ENCODE assay signal across 15 cellular contexts in genomic region chr7:44030029-44030428, GRCh38. TPM values are rescaled to one million over a fixed set of nuclear protein-coding genes. Genes with fewer than 3 reads are reported as not detected.
A peak's percentile ranks its signal among the peaks of the same experiment; 100 is the strongest.
DNase-seq lines count a peak whose midpoint lies in the region; ATAC-seq, FAIRE-seq and TF ChIP-seq lines count a peak whose summit lies in the region.
"Not testable (repeated sequence)": the region's sequence is repeated elsewhere in the genome, so short reads cannot be mapped to it uniquely, and the experiment has no call there.
"Had no signal": no experiment of that assay in that cellular context is flagged by ENCODE, and none has a peak within 500 bp of the region (broad histone marks: within the 10 kb centered on the region; RNA-seq: fewer than 3 reads in every experiment).

No MANE protein-coding gene starts in this region.

- H3K9ac ChIP-seq in K562 (ENCODE audit: insufficient read depth in 1 of 2, low read depth in 2 of 2, low read length in 2 of 2) = not testable (repeated sequence)

- H4K20me1 ChIP-seq in K562 (replicated peaks; ENCODE audit: control insufficient read depth, insufficient read depth, low read length) = not testable (repeated sequence)

- intact Hi-C loops in K562 (cut with micrococcal nuclease); left colon (cut with DNase I, micrococcal nuclease): not testable (repeated sequence)

- H3K27ac ChIP-seq in A549; HEK293 (ENCODE audit: extremely low read depth, low read depth, low read length); RWPE2 (ENCODE audit: poor library complexity, severe bottlenecking); K562 (ENCODE audit: extremely low read depth, low read depth, low read length): not testable (repeated sequence)
- peak overlapping the region; percentile 67 for H3K27ac ChIP-seq in neutrophil

- not testable (repeated sequence) for TF ChIP-seq CTCF in A549 (IDR thresholded peaks at IDR 0.05); HEK293 (tag by site-specific recombination; IDR thresholded peaks at IDR 0.05); RWPE2 (IDR thresholded peaks at IDR 0.05; ENCODE audit: poor library complexity, severe bottlenecking); K562 (IDR thresholded peaks at IDR 0.05 in 2 of 3, conservative IDR thresholded peaks at IDR 0.05 in 1 of 3; ENCODE audit: insufficient read depth in 2 of 3, low read depth in 1 of 3, low read length in 3 of 3); neutrophil (IDR thresholded peaks at IDR 0.05)

- peak; percentile 11 to 35; a peak in 4 of 6 replicates for ATAC-seq in A549
- peak; percentile 60 for ATAC-seq in RWPE2 (ENCODE audit: low read depth)
- ATAC-seq in K562 = peak; percentile 90
- peak; percentile 40 for ATAC-seq in left colon
- peak; percentile 14 for ATAC-seq in stimulated activated effector memory CD8-positive, alpha-beta T cell treated with anti-CD3 and anti-CD28 coated beads, Interleukin-12 subunit alpha, Interleukin-12 subunit beta, amount 100 ng/mL, for 72 hours

- not testable (repeated sequence) for TF ChIP-seq EP300 in A549 (IDR thresholded peaks at IDR 0.05); K562 (IDR thresholded peaks at IDR 0.05; ENCODE audit: low read length)

- H3K4me1 ChIP-seq in A549; HEK293 (ENCODE audit: control insufficient read depth, insufficient read depth, low read length); RWPE2 (ENCODE audit: insufficient read depth, poor library complexity, severe bottlenecking); neutrophil (ENCODE audit: control insufficient read depth in 1 of 2, insufficient read depth in 1 of 2, low read depth in 1 of 2, low read length in 1 of 2): not testable (repeated sequence)
- H3K4me1 ChIP-seq in K562 (replicated peaks in 1 of 2; ENCODE audit: control insufficient read depth in 2 of 2, insufficient read depth in 2 of 2, low read length in 2 of 2) = peaks cover 0 to 18% of the 10 kb centered on the region in 2 experiments; a peak in 3 of 5 replicates

- BruUV-seq in K562 (replicated peaks; lab: Mats Ljungman, UMichigan) = not testable (repeated sequence)

- TF ChIP-seq POLR2A in A549 (IDR thresholded peaks at IDR 0.05; ENCODE audit: low read length); K562 (conservative IDR thresholded peaks at IDR 0.05): not testable (repeated sequence)

- H2AFZ ChIP-seq in K562 (ENCODE audit: low read depth, low read length) = not testable (repeated sequence)

- H3K9me3 Mint-ChIP-seq in stimulated activated effector memory CD8-positive, alpha-beta T cell treated with anti-CD3 and anti-CD28 coated beads, Interleukin-12 subunit alpha, Interleukin-12 subunit beta, amount 100 ng/mL, for 72 hours = not testable (repeated sequence)

- CTCF ChIA-PET in A549 (lab: Yijun Ruan, JAX); HEK293 (lab: Yijun Ruan, JAX); K562 (lab: Yijun Ruan, JAX; ENCODE audit: low intra/inter-chr PET ratio): not testable (repeated sequence)

- not testable (repeated sequence) for H3K4me1 Mint-ChIP-seq in stimulated activated effector memory CD8-positive, alpha-beta T cell treated with anti-CD3 and anti-CD28 coated beads, Interleukin-12 subunit alpha, Interleukin-12 subunit beta, amount 100 ng/mL, for 72 hours

- not testable (repeated sequence) for H3K4me2 ChIP-seq in A549; K562 (ENCODE audit: insufficient read depth, low read length)

- 80% methylated on average over 1 of the region's 5 CpGs for WGBS in A549 (ENCODE audit: missing lambda C conversion rate)
- WGBS in K562 (ENCODE audit: insufficient coverage, low coverage, missing lambda C conversion rate) = 0% methylated on average over 2 of the region's 5 CpGs

- H3K79me2 ChIP-seq in K562 (ENCODE audit: control insufficient read depth, insufficient read depth, low read length) = not testable (repeated sequence)

- not testable (repeated sequence) for H3K36me3 ChIP-seq in HEK293 (ENCODE audit: control insufficient read depth in 2 of 2, insufficient read depth in 1 of 2, low read length in 2 of 2); RWPE2 (ENCODE audit: low read depth); K562 (ENCODE audit: control insufficient read depth, insufficient read depth, low read length); neutrophil

- H3K36me3 Mint-ChIP-seq in stimulated activated effector memory CD8-positive, alpha-beta T cell treated with anti-CD3 and anti-CD28 coated beads, Interleukin-12 subunit alpha, Interleukin-12 subunit beta, amount 100 ng/mL, for 72 hours = not testable (repeated sequence)

- POLR2A ChIA-PET in A549 (lab: Yijun Ruan, JAX); HEK293 (lab: Yijun Ruan, JAX); K562 (lab: Yijun Ruan, JAX): not testable (repeated sequence)

- not testable (repeated sequence) for H3K27ac Mint-ChIP-seq in stimulated activated effector memory CD8-positive, alpha-beta T cell treated with anti-CD3 and anti-CD28 coated beads, Interleukin-12 subunit alpha, Interleukin-12 subunit beta, amount 100 ng/mL, for 72 hours

- DNase-seq in A549 (ENCODE audit: low read depth in 1 of 2, low spot score in 1 of 2); RWPE2 (ENCODE audit: low spot score); K562 (ENCODE audit: extremely low read depth in 1 of 4, low spot score in 3 of 4); left colon; stimulated activated effector memory CD8-positive, alpha-beta T cell treated with anti-CD3 and anti-CD28 coated beads, Interleukin-12 subunit alpha, Interleukin-12 subunit beta, amount 100 ng/mL, for 72 hours (ENCODE audit: low spot score in 2 of 2): not testable (repeated sequence)

- not testable (repeated sequence) for H3K9me3 ChIP-seq in A549; HEK293 (ENCODE audit: control insufficient read depth, insufficient read depth, low read depth, low read length); RWPE2 (ENCODE audit: severe bottlenecking); K562 (replicated peaks; ENCODE audit: control insufficient read depth, insufficient read depth, low read depth, low read length); neutrophil

- FAIRE-seq in A549 (lab: Jason Lieb, UNC); K562 (lab: Jason Lieb, UNC): not testable (repeated sequence)

- not testable (repeated sequence) for H3K27me3 ChIP-seq in RWPE2 (ENCODE audit: insufficient read depth, poor library complexity, severe bottlenecking); K562 (ENCODE audit: control insufficient read depth in 2 of 2, insufficient read depth in 2 of 2, low read length in 2 of 2); neutrophil

- TF ChIP-seq RAD21 in A549 (conservative IDR thresholded peaks at IDR 0.05 in 1 of 2, IDR thresholded peaks at IDR 0.05 in 1 of 2); K562 (CRISPR knock-in tag; conservative IDR thresholded peaks at IDR 0.05 in 1 of 2, IDR thresholded peaks at IDR 0.05 in 1 of 2): not testable (repeated sequence)

- H3K9me1 ChIP-seq in K562 (ENCODE audit: control insufficient read depth, insufficient read depth, low read length) = not testable (repeated sequence)

- H3K4me3 ChIP-seq in A549; HEK293 (ENCODE audit: low read depth, low read length); RWPE2 (ENCODE audit: severe bottlenecking); K562; neutrophil (ENCODE audit: low read depth in 1 of 2, low read length in 1 of 2): not testable (repeated sequence)

- in situ Hi-C loops in K562 (cut with MboI) = not testable (repeated sequence)

- not testable (repeated sequence) for H3K4me3 Mint-ChIP-seq in stimulated activated effector memory CD8-positive, alpha-beta T cell treated with anti-CD3 and anti-CD28 coated beads, Interleukin-12 subunit alpha, Interleukin-12 subunit beta, amount 100 ng/mL, for 72 hours

RNA-seq across cellular contexts. Expression of gene DBNL, which starts 14.5 kb away (rescaled TPM):
- 41.8 and 41.9 TPM in 2 replicates for polyA plus RNA-seq in A549 (2011; rRNA removed)
- polyA plus RNA-seq in A549 (2012; cell fraction: cytosol; rRNA removed) = 80.7 and 99.5 TPM in 2 replicates
- 97.5 and 115 TPM in 2 replicates for polyA plus RNA-seq in A549 (2012; cell fraction: nucleus; rRNA removed)
- polyA plus RNA-seq in A549 (2017; fragmentation: RNase III; extraction: RNeasy Plus Mini Kit Qiagen cat#74134 plus additional on column Dnase treatment) = 85.0 to 95.9 TPM (median 95.0 TPM) in 3 replicates
- polyA minus RNA-seq in A549 (2011; rRNA and poly(A)+ RNA removed) = 52.4 and 62.9 TPM in 2 replicates
- total RNA-seq in K562 (2011; cell fraction: chromatin; rRNA removed; ENCODE audit: low replicate concordance) = 42.0 and 115 TPM in 2 replicates
- 55.1 and 55.4 TPM in 2 replicates for total RNA-seq in K562 (2011; cell fraction: nucleolus; rRNA removed)
- 42.4 and 48.7 TPM in 2 replicates for total RNA-seq in K562 (2011; cell fraction: nucleoplasm; rRNA removed)
- total RNA-seq in K562 (2014; rRNA removed) = 61.5 and 65.1 TPM in 2 replicates
- total RNA-seq in K562 (2014; rRNA removed; fragmentation: Illumina TruSeq; extraction: Trizol) = 17.5 and 21.2 TPM in 2 replicates
- 36.9 and 38.9 TPM in 2 replicates for total RNA-seq in K562 (2015; rRNA removed; fragmentation: Illumina TruSeq; extraction: Trizol)
- 51.5 and 57.7 TPM in 2 replicates for total RNA-seq in K562 (2021)
- 32.4 and 35.0 TPM in 2 replicates for polyA plus RNA-seq in K562 (2011; rRNA removed)
- 41.3 and 70.1 TPM in 2 replicates for polyA plus RNA-seq in K562 (2011; cell fraction: cytosol; rRNA removed)
- polyA plus RNA-seq in K562 (2011; cell fraction: nucleus; rRNA removed) = 44.0 and 49.7 TPM in 2 replicates
- 47.8 and 50.1 TPM in 2 replicates for polyA plus RNA-seq in K562 (2012)
- 52.1 and 58.2 TPM in 2 replicates for polyA plus RNA-seq in K562 (2014; fragmentation: Illumina TruSeq; extraction: Trizol)
- 1 to 10 TPM; 1.9 to 3.7 TPM for polyA plus RNA-seq in K562 (2014; fragmentation: Nextera tagmentation; extraction: Ambion mirVana)
- polyA plus RNA-seq in K562 (2014; rRNA removed) = 47.6 and 53.0 TPM in 2 replicates
- polyA minus RNA-seq in K562 (2011; rRNA and poly(A)+ RNA removed) = 19.1 and 33.6 TPM in 2 replicates
- polyA minus RNA-seq in K562 (2011; cell fraction: cytosol; rRNA and poly(A)+ RNA removed) = 20.9 and 23.1 TPM in 2 replicates
- 20.3 and 26.3 TPM in 2 replicates for polyA minus RNA-seq in K562 (2011; cell fraction: nucleus; rRNA and poly(A)+ RNA removed)
- 10 to 100 TPM; 87.0 to 90.5 TPM for total RNA-seq in left colon

RNA-seq across cellular contexts. Expression of gene SPDYE1, which starts 32.3 kb away (rescaled TPM):
- not detected in 2 replicates for polyA plus RNA-seq in A549 (2011; rRNA removed)
- polyA plus RNA-seq in A549 (2012; cell fraction: cytosol; rRNA removed) = not detected in 2 replicates
- not detected in 2 replicates for polyA plus RNA-seq in A549 (2012; cell fraction: nucleus; rRNA removed)
- polyA plus RNA-seq in A549 (2017; fragmentation: RNase III; extraction: RNeasy Plus Mini Kit Qiagen cat#74134 plus additional on column Dnase treatment) = not detected in 3 replicates
- polyA minus RNA-seq in A549 (2011; rRNA and poly(A)+ RNA removed) = not detected in 2 replicates
- total RNA-seq in K562 (2011; cell fraction: chromatin; rRNA removed; ENCODE audit: low replicate concordance) = 0.65 TPM in 1 of 2 replicates, not detected in the other
- not detected in 2 replicates for total RNA-seq in K562 (2011; cell fraction: nucleolus; rRNA removed)
- total RNA-seq in K562 (2011; cell fraction: nucleoplasm; rRNA removed) = not detected in 2 replicates
- not detected in 2 replicates for total RNA-seq in K562 (2014; rRNA removed)
- total RNA-seq in K562 (2014; rRNA removed; fragmentation: Illumina TruSeq; extraction: Trizol) = not detected in 2 replicates
- not detected in 2 replicates for total RNA-seq in K562 (2015; rRNA removed; fragmentation: Illumina TruSeq; extraction: Trizol)
- not detected in 2 replicates for total RNA-seq in K562 (2021)
- polyA plus RNA-seq in K562 (2011; rRNA removed) = not detected in 2 replicates
- not detected in 2 replicates for polyA plus RNA-seq in K562 (2011; cell fraction: cytosol; rRNA removed)
- not detected in 2 replicates for polyA plus RNA-seq in K562 (2011; cell fraction: nucleus; rRNA removed)
- 0.13 and 0.18 TPM in 2 replicates for polyA plus RNA-seq in K562 (2012)
- polyA plus RNA-seq in K562 (2014; fragmentation: Illumina TruSeq; extraction: Trizol) = not detected in 2 replicates
- under 1 TPM; 0.04 to 0.10 TPM for polyA plus RNA-seq in K562 (2014; fragmentation: Nextera tagmentation; extraction: Ambion mirVana)
- polyA plus RNA-seq in K562 (2014; rRNA removed) = not detected in 2 replicates
- not detected in 2 replicates for polyA minus RNA-seq in K562 (2011; rRNA and poly(A)+ RNA removed)
- polyA minus RNA-seq in K562 (2011; cell fraction: cytosol; rRNA and poly(A)+ RNA removed) = not detected in 2 replicates
- not detected in 2 replicates for polyA minus RNA-seq in K562 (2011; cell fraction: nucleus; rRNA and poly(A)+ RNA removed)
- total RNA-seq in left colon = not detected
- total RNA-seq: CD4-positive, alpha-beta T cell; CD8-positive, alpha-beta memory T cell; Daoy; G401; GM23338; H4; H9 had no signal
- polyA plus RNA-seq: CD14-positive monocyte had no signal

RNA-seq across cellular contexts. Expression of gene PGAM2, which starts 35.3 kb away (rescaled TPM):
- polyA plus RNA-seq in A549 (2011; rRNA removed) (not detected in 2 replicates), A549 (2017; fragmentation: RNase III; extraction: RNeasy Plus Mini Kit Qiagen cat#74134 plus additional on column Dnase treatment) (not detected in 3 replicates), K562 (2011; rRNA removed) (not detected in 2 replicates), K562 (2014; fragmentation: Illumina TruSeq; extraction: Trizol) (not detected in 2 replicates), K562 (2014; fragmentation: Nextera tagmentation; extraction: Ambion mirVana) (not detected), K562 (2014; rRNA removed) (not detected in 2 replicates)
- not detected in 2 replicates for polyA plus RNA-seq in A549 (2012; cell fraction: cytosol; rRNA removed)
- polyA plus RNA-seq in A549 (2012; cell fraction: nucleus; rRNA removed) = 0.29 and 0.37 TPM in 2 replicates
- not detected in 2 replicates for polyA minus RNA-seq in A549 (2011; rRNA and poly(A)+ RNA removed)
- not detected in 2 replicates for total RNA-seq in K562 (2011; cell fraction: chromatin; rRNA removed; ENCODE audit: low replicate concordance)
- total RNA-seq in K562 (2011; cell fraction: nucleolus; rRNA removed) = 0.50 and 0.53 TPM in 2 replicates
- total RNA-seq in K562 (2011; cell fraction: nucleoplasm; rRNA removed) = not detected in 2 replicates
- total RNA-seq in K562 (2014; rRNA removed) (not detected in 2 replicates), K562 (2014; rRNA removed; fragmentation: Illumina TruSeq; extraction: Trizol) (not detected in 2 replicates), K562 (2015; rRNA removed; fragmentation: Illumina TruSeq; extraction: Trizol) (not detected in 2 replicates), K562 (2021) (not detected in 2 replicates), left colon (under 1 TPM; 0.58 to 0.64 TPM)
- polyA plus RNA-seq in K562 (2011; cell fraction: cytosol; rRNA removed) = 0.12 TPM in 1 of 2 replicates, not detected in the other
- 0.14 TPM in 1 of 2 replicates, not detected in the other for polyA plus RNA-seq in K562 (2011; cell fraction: nucleus; rRNA removed)
- not detected in 2 replicates for polyA plus RNA-seq in K562 (2012)
- not detected in 2 replicates for polyA minus RNA-seq in K562 (2011; rRNA and poly(A)+ RNA removed)
- polyA minus RNA-seq in K562 (2011; cell fraction: cytosol; rRNA and poly(A)+ RNA removed) = not detected in 2 replicates
- polyA minus RNA-seq in K562 (2011; cell fraction: nucleus; rRNA and poly(A)+ RNA removed) = not detected in 2 replicates
- total RNA-seq: Daoy, H4 had no signal
- polyA plus RNA-seq: CD14-positive monocyte; CD8-positive, alpha-beta memory T cell had no signal

RNA-seq across cellular contexts. Expression of gene POLM, which starts 52.3 kb away (rescaled TPM):
- polyA plus RNA-seq in A549 (2011; rRNA removed) (4.6 and 6.4 TPM in 2 replicates), A549 (2017; fragmentation: RNase III; extraction: RNeasy Plus Mini Kit Qiagen cat#74134 plus additional on column Dnase treatment) (5.5 to 7.3 TPM (median 6.6 TPM) in 3 replicates), K562 (2011; rRNA removed) (4.1 and 5.7 TPM in 2 replicates), K562 (2014; fragmentation: Illumina TruSeq; extraction: Trizol) (3.6 and 4.1 TPM in 2 replicates), K562 (2014; fragmentation: Nextera tagmentation; extraction: Ambion mirVana) (under 1 TPM; 0.51 to 0.70 TPM), K562 (2014; rRNA removed) (5.2 and 5.9 TPM in 2 replicates)
- polyA plus RNA-seq in A549 (2012; cell fraction: cytosol; rRNA removed) = 5.3 and 6.1 TPM in 2 replicates
- 25.0 and 32.7 TPM in 2 replicates for polyA plus RNA-seq in A549 (2012; cell fraction: nucleus; rRNA removed)
- polyA minus RNA-seq in A549 (2011; rRNA and poly(A)+ RNA removed) = 8.1 and 13.8 TPM in 2 replicates
- 15.0 and 46.8 TPM in 2 replicates for total RNA-seq in K562 (2011; cell fraction: chromatin; rRNA removed; ENCODE audit: low replicate concordance)
- 28.4 and 32.0 TPM in 2 replicates for total RNA-seq in K562 (2011; cell fraction: nucleolus; rRNA removed)
- 22.1 and 23.5 TPM in 2 replicates for total RNA-seq in K562 (2011; cell fraction: nucleoplasm; rRNA removed)
- total RNA-seq in K562 (2014; rRNA removed) (4.1 and 6.5 TPM in 2 replicates), K562 (2014; rRNA removed; fragmentation: Illumina TruSeq; extraction: Trizol) (1.3 and 1.9 TPM in 2 replicates), K562 (2015; rRNA removed; fragmentation: Illumina TruSeq; extraction: Trizol) (4.2 and 4.8 TPM in 2 replicates), K562 (2021) (8.6 and 9.9 TPM in 2 replicates), left colon (10 to 100 TPM; 20.7 to 22.8 TPM)
- polyA plus RNA-seq in K562 (2011; cell fraction: cytosol; rRNA removed) = 4.9 and 8.0 TPM in 2 replicates
- 22.0 and 33.1 TPM in 2 replicates for polyA plus RNA-seq in K562 (2011; cell fraction: nucleus; rRNA removed)
- polyA plus RNA-seq in K562 (2012) = 4.7 and 10.9 TPM in 2 replicates
- 4.8 and 6.4 TPM in 2 replicates for polyA minus RNA-seq in K562 (2011; rRNA and poly(A)+ RNA removed)
- polyA minus RNA-seq in K562 (2011; cell fraction: cytosol; rRNA and poly(A)+ RNA removed) = 5.9 and 23.5 TPM in 2 replicates
- polyA minus RNA-seq in K562 (2011; cell fraction: nucleus; rRNA and poly(A)+ RNA removed) = 16.4 and 23.2 TPM in 2 replicates

Comparison
In these comparisons a context has a peak if more than half of its experiments do, and no peak if none do; other contexts are left out.
1. ATAC-seq: peak in every context shown above with its lines; median percentile 90 in K562; 60 in RWPE2; 40 in left colon; 23 in A549; 14 in stimulated activated effector memory CD8-positive, alpha-beta T cell treated with anti-CD3 and anti-CD28 coated beads, Interleukin-12 subunit alpha, Interleukin-12 subunit beta, amount 100 ng/mL, for 72 hours.